ENCODE assay signal across 19 cellular contexts in the genomic region with DNA sequence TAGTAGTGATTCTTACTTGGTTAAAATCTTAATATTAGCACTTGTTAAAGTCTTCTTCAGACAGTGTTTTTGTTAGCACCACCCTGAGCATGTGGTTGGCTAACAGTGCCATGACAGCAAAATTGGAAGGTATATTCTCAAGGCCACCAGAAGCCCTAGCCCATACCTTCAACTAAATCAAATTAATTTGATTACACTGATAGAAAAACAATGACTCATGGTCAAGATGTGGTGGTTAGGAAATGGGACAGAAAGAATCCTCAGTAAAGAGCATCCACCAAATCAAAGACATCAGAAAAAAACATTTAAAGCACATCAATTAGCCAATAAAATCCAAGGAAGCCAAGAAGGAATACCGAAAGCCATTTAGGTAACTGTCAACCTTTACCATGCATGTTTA.
DNase-seq lines count a peak whose midpoint lies in the region; ATAC-seq, FAIRE-seq and TF ChIP-seq lines count a peak whose summit lies in the region.
"Had no signal": no experiment of that assay in that cellular context is flagged by ENCODE, and none has a peak within 500 bp of the region (broad histone marks: within the 10 kb centered on the region; RNA-seq: fewer than 3 reads in every experiment).

No MANE protein-coding gene starts in this region.

- intact Hi-C loops in adrenal gland (cut with DNase I) = no loop called here

- no peaks in the 10 kb centered on the region; the same call in 1 of the 2 replicates for H4K20me1 ChIP-seq in SK-N-SH (ENCODE audit: insufficient read depth)

- WGBS in SK-N-SH (ENCODE audit: low lambda C conversion rate) = 56% methylated on average over 1 of the region's 1 CpG
- WGBS in adrenal gland, 4 donors = 90 to 98% (median 94%) methylated on average over 1 of the region's 1 CpG

- H3K9me3 ChIP-seq in SK-N-SH (no peaks in the 10 kb centered on the region), adrenal gland (replicated peaks in 1 of 3) (no peaks in the 10 kb centered on the region)
- H3K9me3 ChIP-seq: A549 had no signal

- H3K27ac ChIP-seq in SK-N-SH (ENCODE audit: low read depth in 2 of 2, low read length in 1 of 2) (no peak overlapping the region), adrenal gland (no peak overlapping the region)
- H3K27ac ChIP-seq: A549, C4-2B, RWPE1 had no signal

- H3K4me2 ChIP-seq in SK-N-SH = no peak overlapping the region
- H3K4me2 ChIP-seq: A549 had no signal

- no peak for DNase-seq in activated naive CD8-positive, alpha-beta T cell treated with anti-CD3 and anti-CD28 coated beads for 36 hours
- no peak for DNase-seq in SK-N-SH
- no peak for DNase-seq in endothelial cell (ENCODE audit: low spot score)
- no peak for DNase-seq in adrenal gland
- DNase-seq in activated CD4-positive, alpha-beta memory T cell treated with anti-CD3 and anti-CD28 coated beads, Interleukin-2, amount 10 ng/mL, durations not matched to agents 7 days and 5 days = no peak
- DNase-seq in GM12892 (ENCODE audit: insufficient read length) = no peak
- DNase-seq: Calu3, DMS53, H7, Kasumi-1, NCI-H1930, NCI-H2171 treated with DMSO at 0.1 percent for 48 hours, NCI-H510A, NCI-H774 had no signal

- H3K4me1 ChIP-seq in SK-N-SH (ENCODE audit: control insufficient read depth in 1 of 2, insufficient read depth in 2 of 2, low read depth in 1 of 2, low read length in 1 of 2) = no peaks in the 10 kb centered on the region
- H3K4me1 ChIP-seq in adrenal gland (replicated peaks in 1 of 2) = peaks cover 0 to 18% of the 10 kb centered on the region in 2 donors
- H3K4me1 ChIP-seq: A549 had no signal

- no peak for TF ChIP-seq EP300 in SK-N-SH (IDR thresholded peaks at IDR 0.05; ENCODE audit: borderline replicate concordance in 1 of 2, low read depth in 1 of 2, low read length in 1 of 2)

- no peak for ATAC-seq in stimulated activated memory B cell treated with anti-CD40 and anti-IgM and Interleukin-4, amounts not matched to agents 10 μg/mL and 1 μg/mL and 100 μg/mL, for 72 hours
- ATAC-seq: A549 had no signal

- TF ChIP-seq POLR2A in adrenal gland (IDR thresholded peaks at IDR 0.05) (no peak), GM12892 (IDR thresholded peaks at IDR 0.05; ENCODE audit: low read depth, low read length) (no peak)

- no peaks in the 10 kb centered on the region for H3K9me3 Mint-ChIP-seq in activated naive CD8-positive, alpha-beta T cell (ENCODE audit: low read depth)
- H3K9me3 Mint-ChIP-seq in activated naive CD8-positive, alpha-beta T cell treated with anti-CD3 and anti-CD28 coated beads for 36 hours = peaks cover 8% of the 10 kb centered on the region
- no peaks in the 10 kb centered on the region for H3K9me3 Mint-ChIP-seq in endothelial cell (ENCODE audit: unreplicated experiment)
- H3K9me3 Mint-ChIP-seq in stimulated activated memory B cell treated with anti-CD40 and anti-IgM and Interleukin-4, amounts not matched to agents 10 μg/mL and 1 μg/mL and 100 μg/mL, for 72 hours = peaks cover 3% of the 10 kb centered on the region
- no peaks in the 10 kb centered on the region for H3K9me3 Mint-ChIP-seq in activated CD4-positive, alpha-beta memory T cell treated with anti-CD3 and anti-CD28 coated beads, Interleukin-2, amount 10 ng/mL, durations not matched to agents 7 days and 5 days

- no peak overlapping the region for H2AFZ ChIP-seq in SK-N-SH (ENCODE audit: low read depth)

- peaks cover 89% of the 10 kb centered on the region for H3K4me1 Mint-ChIP-seq in activated naive CD8-positive, alpha-beta T cell (ENCODE audit: low read depth)
- peaks cover 75% of the 10 kb centered on the region for H3K4me1 Mint-ChIP-seq in activated naive CD8-positive, alpha-beta T cell treated with anti-CD3 and anti-CD28 coated beads for 36 hours
- H3K4me1 Mint-ChIP-seq in endothelial cell (ENCODE audit: unreplicated experiment) = peaks cover 49% of the 10 kb centered on the region
- peaks cover 84% of the 10 kb centered on the region for H3K4me1 Mint-ChIP-seq in stimulated activated memory B cell treated with anti-CD40 and anti-IgM and Interleukin-4, amounts not matched to agents 10 μg/mL and 1 μg/mL and 100 μg/mL, for 72 hours
- H3K4me1 Mint-ChIP-seq in activated CD4-positive, alpha-beta memory T cell treated with anti-CD3 and anti-CD28 coated beads, Interleukin-2, amount 10 ng/mL, durations not matched to agents 7 days and 5 days = peaks cover 65% of the 10 kb centered on the region

- H3K36me3 ChIP-seq in SK-N-SH (replicated peaks in 1 of 2; ENCODE audit: control insufficient read depth in 1 of 2, insufficient read depth in 2 of 2, low read length in 1 of 2) = no peaks in the 10 kb centered on the region
- H3K36me3 ChIP-seq in adrenal gland (replicated peaks in 1 of 2) = no peaks in the 10 kb centered on the region

- H3K27ac Mint-ChIP-seq in activated naive CD8-positive, alpha-beta T cell = peak overlapping the region; percentile 2
- no peak overlapping the region for H3K27ac Mint-ChIP-seq in activated naive CD8-positive, alpha-beta T cell treated with anti-CD3 and anti-CD28 coated beads for 36 hours
- peak overlapping the region; percentile 20 for H3K27ac Mint-ChIP-seq in endothelial cell (ENCODE audit: unreplicated experiment)
- H3K27ac Mint-ChIP-seq in stimulated activated memory B cell treated with anti-CD40 and anti-IgM and Interleukin-4, amounts not matched to agents 10 μg/mL and 1 μg/mL and 100 μg/mL, for 72 hours = peak overlapping the region; percentile 93
- no peak overlapping the region for H3K27ac Mint-ChIP-seq in activated CD4-positive, alpha-beta memory T cell treated with anti-CD3 and anti-CD28 coated beads, Interleukin-2, amount 10 ng/mL, durations not matched to agents 7 days and 5 days

- no peak overlapping the region for H3K4me3 ChIP-seq in SK-N-SH (ENCODE audit: low read depth in 2 of 2, low read length in 1 of 2)
- no peak overlapping the region for H3K4me3 ChIP-seq in adrenal gland
- H3K4me3 ChIP-seq: A549 had no signal

- no peaks in the 10 kb centered on the region for H3K27me3 Mint-ChIP-seq in activated naive CD8-positive, alpha-beta T cell
- H3K27me3 Mint-ChIP-seq in activated naive CD8-positive, alpha-beta T cell treated with anti-CD3 and anti-CD28 coated beads for 36 hours = no peaks in the 10 kb centered on the region
- peaks cover 4% of the 10 kb centered on the region for H3K27me3 Mint-ChIP-seq in endothelial cell (ENCODE audit: unreplicated experiment)
- no peaks in the 10 kb centered on the region for H3K27me3 Mint-ChIP-seq in stimulated activated memory B cell treated with anti-CD40 and anti-IgM and Interleukin-4, amounts not matched to agents 10 μg/mL and 1 μg/mL and 100 μg/mL, for 72 hours
- H3K27me3 Mint-ChIP-seq in activated CD4-positive, alpha-beta memory T cell treated with anti-CD3 and anti-CD28 coated beads, Interleukin-2, amount 10 ng/mL, durations not matched to agents 7 days and 5 days = no peaks in the 10 kb centered on the region

- peaks cover 25% of the 10 kb centered on the region for H3K36me3 Mint-ChIP-seq in activated naive CD8-positive, alpha-beta T cell
- peaks cover 64% of the 10 kb centered on the region for H3K36me3 Mint-ChIP-seq in activated naive CD8-positive, alpha-beta T cell treated with anti-CD3 and anti-CD28 coated beads for 36 hours
- peaks cover 29% of the 10 kb centered on the region for H3K36me3 Mint-ChIP-seq in endothelial cell (ENCODE audit: low read depth, unreplicated experiment)
- peaks cover 38% of the 10 kb centered on the region for H3K36me3 Mint-ChIP-seq in stimulated activated memory B cell treated with anti-CD40 and anti-IgM and Interleukin-4, amounts not matched to agents 10 μg/mL and 1 μg/mL and 100 μg/mL, for 72 hours
- peaks cover 43% of the 10 kb centered on the region for H3K36me3 Mint-ChIP-seq in activated CD4-positive, alpha-beta memory T cell treated with anti-CD3 and anti-CD28 coated beads, Interleukin-2, amount 10 ng/mL, durations not matched to agents 7 days and 5 days (ENCODE audit: low read depth)

- FAIRE-seq in GM12892 (lab: Jason Lieb, UNC) = no peak
- FAIRE-seq: A549 had no signal

- H3F3A ChIP-seq in SK-N-SH (replicated peaks; ENCODE audit: insufficient read depth) = peaks cover 4% of the 10 kb centered on the region

- TF ChIP-seq RAD21 in SK-N-SH (IDR thresholded peaks at IDR 0.05; ENCODE audit: low read length) = no peak

- POLR2A ChIA-PET in SK-N-SH (lab: Yijun Ruan, JAX) = no interaction called here
- POLR2A ChIA-PET in activated CD4-positive, alpha-beta memory T cell treated with anti-CD3 and anti-CD28 coated beads, Interleukin-2, amount 10 ng/mL, durations not matched to agents 7 days and 5 days (lab: Charles Lee) = no interaction called here

- TF ChIP-seq CTCF in SK-N-SH (IDR thresholded peaks at IDR 0.05) (no peak), endothelial cell (IDR thresholded peaks at IDR 0.05; ENCODE audit: unreplicated experiment) (no peak), adrenal gland (IDR thresholded peaks at IDR 0.05) (no peak)

- H3K9me2 ChIP-seq in SK-N-SH = no peaks in the 10 kb centered on the region

- no peak overlapping the region for H3K9ac ChIP-seq in SK-N-SH

- CTCF ChIA-PET in SK-N-SH (lab: Yijun Ruan, JAX) = interaction anchor here (0.6 kb wide), 1 partner anchor 313 kb away, joined by 3 read pairs; no protein-coding TSS in a partner anchor
- CTCF ChIA-PET in activated CD4-positive, alpha-beta memory T cell treated with anti-CD3 and anti-CD28 coated beads, Interleukin-2, amount 10 ng/mL, durations not matched to agents 7 days and 5 days (lab: Charles Lee) = no interaction called here

- no peak overlapping the region for H3K4me3 Mint-ChIP-seq in activated naive CD8-positive, alpha-beta T cell
- H3K4me3 Mint-ChIP-seq in activated naive CD8-positive, alpha-beta T cell treated with anti-CD3 and anti-CD28 coated beads for 36 hours = no peak overlapping the region
- H3K4me3 Mint-ChIP-seq in endothelial cell (ENCODE audit: unreplicated experiment) = no peak overlapping the region
- no peak overlapping the region for H3K4me3 Mint-ChIP-seq in stimulated activated memory B cell treated with anti-CD40 and anti-IgM and Interleukin-4, amounts not matched to agents 10 μg/mL and 1 μg/mL and 100 μg/mL, for 72 hours
- H3K4me3 Mint-ChIP-seq in activated CD4-positive, alpha-beta memory T cell treated with anti-CD3 and anti-CD28 coated beads, Interleukin-2, amount 10 ng/mL, durations not matched to agents 7 days and 5 days = no peak overlapping the region

- no peaks in the 10 kb centered on the region for H3K27me3 ChIP-seq in SK-N-SH (ENCODE audit: insufficient read depth)
- no peaks in the 10 kb centered on the region for H3K27me3 ChIP-seq in adrenal gland

- peaks cover 27% of the 10 kb centered on the region for H3K79me2 ChIP-seq in SK-N-SH (ENCODE audit: insufficient read depth)

TF ChIP-seq in SK-N-SH, 30 proteins besides CTCF, POLR2A, EP300 and RAD21 (continues in another document):
- TF ChIP-seq, protein P1, sequence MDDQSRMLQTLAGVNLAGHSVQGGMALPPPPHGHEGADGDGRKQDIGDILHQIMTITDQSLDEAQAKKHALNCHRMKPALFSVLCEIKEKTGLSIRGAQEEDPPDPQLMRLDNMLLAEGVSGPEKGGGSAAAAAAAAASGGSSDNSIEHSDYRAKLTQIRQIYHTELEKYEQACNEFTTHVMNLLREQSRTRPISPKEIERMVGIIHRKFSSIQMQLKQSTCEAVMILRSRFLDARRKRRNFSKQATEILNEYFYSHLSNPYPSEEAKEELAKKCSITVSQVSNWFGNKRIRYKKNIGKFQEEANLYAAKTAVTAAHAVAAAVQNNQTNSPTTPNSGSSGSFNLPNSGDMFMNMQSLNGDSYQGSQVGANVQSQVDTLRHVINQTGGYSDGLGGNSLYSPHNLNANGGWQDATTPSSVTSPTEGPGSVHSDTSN (IDR thresholded peaks at IDR 0.05) = peak; percentile 51
- peak; percentile 25; the same call in 1 of the 2 replicates for TF ChIP-seq JUND (IDR thresholded peaks at IDR 0.05)

Comparison
In these comparisons a context has a peak if more than half of its experiments do, and no peak if none do; other contexts are left out.
1. H3K27ac Mint-ChIP-seq: peak in activated naive CD8-positive, alpha-beta T cell (single experiment), endothelial cell (single experiment) and stimulated activated memory B cell treated with anti-CD40 and anti-IgM and Interleukin-4, amounts not matched to agents 10 μg/mL and 1 μg/mL and 100 μg/mL, for 72 hours (single experiment); none in activated naive CD8-positive, alpha-beta T cell treated with anti-CD3 and anti-CD28 coated beads for 36 hours (single experiment) and activated CD4-positive, alpha-beta memory T cell treated with anti-CD3 and anti-CD28 coated beads, Interleukin-2, amount 10 ng/mL, durations not matched to agents 7 days and 5 days (single experiment).